Comparison of ENCODE assay signal across 8 cellular contexts in genomic region chr3:181711325-181712135, GRCh38. TPM values are rescaled to one million over a fixed set of nuclear protein-coding genes. Genes with fewer than 3 reads are reported as not detected.
DNase-seq lines count a peak whose midpoint lies in the region; ATAC-seq and TF ChIP-seq lines count a peak whose summit lies in the region.

SOX2 (plus strand) TSS chr3:181711925; CDS start chr3:181712361, 436 bp downstream.

- CTCF ChIA-PET in mammary epithelial cell (lab: Charles Lee; ENCODE audit: low non-redundant PET), result no interaction called here

- ATAC-seq in HG03097 (IDR thresholded peaks at IDR 0.05; ENCODE audit: low FRiP score, unreplicated experiment) (peak; percentile 34), HG02852 (IDR thresholded peaks at IDR 0.05; ENCODE audit: unreplicated experiment) (no peak), GM21515 (IDR thresholded peaks at IDR 0.05; ENCODE audit: unreplicated experiment) (no peak)

- intact Hi-C loops in mammary epithelial cell (cut with micrococcal nuclease), result no loop called here

- in situ Hi-C loops in mammary epithelial cell (cut with MboI; ENCODE audit: low sequenced_read_pairs in 2 of 2), result loop anchor here in 1 of 2 donors (25.0 kb wide), 1 partner anchor 551 kb away; no protein-coding TSS in a partner anchor

- dilution Hi-C loops in mammary epithelial cell (cut with HindIII; ENCODE audit: low sequenced_read_pairs), result no loop called here

- WGBS in mammary epithelial cell (ENCODE audit: low coverage, missing lambda C conversion rate), result 13% methylated on average over 9 of the region's 37 CpGs

- H3K27ac ChIP-seq in mammary epithelial cell (ENCODE audit: insufficient read depth, low read depth, low read length), result no peak within 1 kb of the TSS

- H2AFZ ChIP-seq in mammary epithelial cell (ENCODE audit: low read depth, low read length), result peak within 1 kb of the TSS; percentile 72

- TF ChIP-seq CTCF in mammary epithelial cell (conservative IDR thresholded peaks at IDR 0.05 in 1 of 2, IDR thresholded peaks at IDR 0.05 in 1 of 2; ENCODE audit: extremely low read depth in 1 of 2, insufficient read depth in 1 of 2, low read depth in 1 of 2, low read length in 2 of 2), result no peak

- peaks cover 3% of the 10 kb centered on the region for H4K20me1 ChIP-seq in mammary epithelial cell (ENCODE audit: insufficient read depth, low read length)

- BruUV-seq in mammary epithelial cell (replicated peaks; lab: Mats Ljungman, UMichigan), result no TSS peak

- peak within 1 kb of the TSS; percentile 80 for H3K4me2 ChIP-seq in mammary epithelial cell (ENCODE audit: insufficient read depth, low read depth, low read length)

- H3K36me3 ChIP-seq in mammary epithelial cell (ENCODE audit: insufficient read depth, low read length), result no peaks in the 10 kb centered on the region

- no peaks in the 10 kb centered on the region for H3K79me2 ChIP-seq in mammary epithelial cell (ENCODE audit: insufficient read depth, low read length)

- H3K4me3 ChIP-seq in mammary epithelial cell (replicated peaks in 1 of 3; ENCODE audit: insufficient read depth in 1 of 3, low read depth in 2 of 3, low read length in 3 of 3) (peak within 1 kb of the TSS; percentile 26 to 49 (median 37)), iPS-18c (ENCODE audit: insufficient read depth, low read depth, low read length) (peak within 1 kb of the TSS; percentile 87), skeletal muscle cell (ENCODE audit: low read depth, low read length) (peak within 1 kb of the TSS; percentile 36)

- peaks cover 54% of the 10 kb centered on the region for H3K27me3 ChIP-seq in mammary epithelial cell (ENCODE audit: insufficient read depth, low read length)

- DNase-seq in DMS114 treated with DMSO at 0.1 percent for 48 hours (lab: John Stamatoyannopoulos, UW; ENCODE audit: unreplicated experiment) (peak; percentile 33), NCI-H69 (lab: John Stamatoyannopoulos, UW) (peak; percentile 99), mammary epithelial cell (peak; percentile 53), skeletal muscle cell (ENCODE audit: low read depth) (no peak)

- H3K4me1 ChIP-seq in mammary epithelial cell (ENCODE audit: insufficient read depth, low read length), result peaks cover 15% of the 10 kb centered on the region

- no peaks in the 10 kb centered on the region for H3K9me3 ChIP-seq in mammary epithelial cell (replicated peaks; ENCODE audit: insufficient read depth, low read length)
- H3K9me3 ChIP-seq in iPS-18c (ENCODE audit: control insufficient read depth, insufficient read depth, low read length), result no peaks in the 10 kb centered on the region

- no peak within 1 kb of the TSS for H3K9ac ChIP-seq in mammary epithelial cell (ENCODE audit: insufficient read depth, low read length)

RNA-seq across cellular contexts. Expression of gene SOX2, which starts in this region (rescaled TPM):
- total RNA-seq in mammary epithelial cell, result not detected
- not detected for polyA plus RNA-seq in mammary epithelial cell
- polyA minus RNA-seq in mammary epithelial cell, result not detected

Comparison
In these comparisons a context has a peak if more than half of its experiments do, and no peak if none do; other contexts are left out.
1. Peak in DNase-seq, H3K4me3 ChIP-seq and H3K4me2 ChIP-seq in mammary epithelial cell; RNA of the gene not detected or under 1 TPM.
2. H3K4me3 ChIP-seq: peak in every context shown above with its lines; median percentile 87 in iPS-18c; 37 in mammary epithelial cell; 36 in skeletal muscle cell.